In genomic region chr6:22236626-22237414, GRCh38 we compare ENCODE assay signal across 13 cellular contexts.
DNase-seq lines count a peak whose midpoint lies in the region; ATAC-seq and TF ChIP-seq lines count a peak whose summit lies in the region.
"Had no signal": no experiment of that assay in that cellular context is flagged by ENCODE, and none has a peak within 500 bp of the region (broad histone marks: within the 10 kb centered on the region; RNA-seq: fewer than 3 reads in every experiment).

No MANE protein-coding gene starts in this region.

- peak overlapping the region; percentile 90 for H3K27ac Mint-ChIP-seq in chondrocyte (ENCODE audit: unreplicated experiment)

- peaks cover 11% of the 10 kb centered on the region for H3K9me3 Mint-ChIP-seq in chondrocyte (ENCODE audit: low read depth)
- H3K9me3 Mint-ChIP-seq in activated T-cell treated with anti-CD3 and anti-CD28 coated beads, Interleukin-2, amount 50 U/mL, for 4 hours = peaks cover 3% of the 10 kb centered on the region

- H4K8ac ChIP-seq in mesendoderm (ENCODE audit: low read depth, low read length) = no peak overlapping the region

- H3K27me3 ChIP-seq in mesendoderm (ENCODE audit: insufficient read depth, low read length, poor library complexity) = no peaks in the 10 kb centered on the region
- H3K27me3 ChIP-seq: ovary had no signal

- H3K23ac ChIP-seq in mesendoderm (ENCODE audit: low read length) = no peak overlapping the region

- no peak for TF ChIP-seq CTCF in chondrocyte (IDR thresholded peaks at IDR 0.05)

- no peaks in the 10 kb centered on the region for H3K79me1 ChIP-seq in mesendoderm (ENCODE audit: low read length)

- no peaks in the 10 kb centered on the region for H3K36me3 ChIP-seq in mesendoderm (ENCODE audit: control insufficient read depth, insufficient read depth, low read length)
- H3K36me3 ChIP-seq: ovary had no signal

- H4K5ac ChIP-seq in mesendoderm (ENCODE audit: low read length) = no peak overlapping the region

- no peaks in the 10 kb centered on the region for H3K27me3 Mint-ChIP-seq in chondrocyte (ENCODE audit: low read depth)
- H3K27me3 Mint-ChIP-seq in activated T-cell treated with anti-CD3 and anti-CD28 coated beads, Interleukin-2, amount 50 U/mL, for 4 hours (ENCODE audit: low read depth) = no peaks in the 10 kb centered on the region

- no peak overlapping the region for H3K56ac ChIP-seq in mesendoderm (ENCODE audit: low read length)

- no peak overlapping the region for H3K9ac ChIP-seq in mesendoderm (ENCODE audit: low read length)

- H3K4me1 Mint-ChIP-seq in chondrocyte (ENCODE audit: low read depth) = peaks cover 48% of the 10 kb centered on the region
- H3K4me1 Mint-ChIP-seq in activated T-cell treated with anti-CD3 and anti-CD28 coated beads, Interleukin-2, amount 50 U/mL, for 4 hours (ENCODE audit: low read depth) = no peaks in the 10 kb centered on the region

- H2BK120ac ChIP-seq in mesendoderm (ENCODE audit: low read depth, low read length) = no peak overlapping the region

- no peak overlapping the region for H3K27ac ChIP-seq in mesendoderm (ENCODE audit: low read depth, low read length)
- H3K27ac ChIP-seq: ovary had no signal

- no peaks in the 10 kb centered on the region for H3K4me1 ChIP-seq in mesendoderm (ENCODE audit: control insufficient read depth, low read depth, low read length)

- H3K79me2 ChIP-seq in mesendoderm (ENCODE audit: control insufficient read depth, insufficient read depth, low read length) = no peaks in the 10 kb centered on the region

- no peak overlapping the region for H3K4me2 ChIP-seq in mesendoderm (ENCODE audit: low read length)

- H3K18ac ChIP-seq in mesendoderm (ENCODE audit: low read length) = no peak overlapping the region

- no peak overlapping the region for H2BK15ac ChIP-seq in mesendoderm (replicated peaks; ENCODE audit: low read depth)

- H3K4ac ChIP-seq in mesendoderm (ENCODE audit: low read depth, low read length) = no peak overlapping the region

- H3K4me3 ChIP-seq in mesendoderm (ENCODE audit: low read length) = no peak overlapping the region
- H3K4me3 ChIP-seq: ovary had no signal

- no peak for ATAC-seq in activated T-cell treated with anti-CD3 and anti-CD28 coated beads, Interleukin-2, amount 50 U/mL, for 4 hours
- no peak for ATAC-seq in HG03097 (IDR thresholded peaks at IDR 0.05; ENCODE audit: low FRiP score, unreplicated experiment)
- no peak for ATAC-seq in HG03457 (IDR thresholded peaks at IDR 0.05; ENCODE audit: unreplicated experiment)
- ATAC-seq in GM21786 (IDR thresholded peaks at IDR 0.05; ENCODE audit: unreplicated experiment) = no peak
- ATAC-seq: activated CD4-positive, CD25-positive, alpha-beta regulatory T cell treated with anti-CD3 and anti-CD28 coated beads, Interleukin-2, amount 50 U/mL, for 24 hours had no signal

- no peak overlapping the region for H2AK5ac ChIP-seq in mesendoderm (ENCODE audit: low read length)

- H3K36me3 Mint-ChIP-seq in chondrocyte (ENCODE audit: low read depth) = peaks cover 1% of the 10 kb centered on the region
- H3K36me3 Mint-ChIP-seq in activated T-cell treated with anti-CD3 and anti-CD28 coated beads, Interleukin-2, amount 50 U/mL, for 4 hours (ENCODE audit: insufficient read depth) = no peaks in the 10 kb centered on the region

- DNase-seq in DMS 273 (lab: John Stamatoyannopoulos, UW; ENCODE audit: unreplicated experiment) = peak; percentile 78
- DNase-seq in NCI-H2196 (lab: John Stamatoyannopoulos, UW; ENCODE audit: unreplicated experiment) = peak; percentile 45
- no peak for DNase-seq in chondrocyte (ENCODE audit: low spot score)
- peak; percentile 8 for DNase-seq in mesendoderm
- no peak for DNase-seq in activated T-cell treated with anti-CD3 and anti-CD28 coated beads, Interleukin-2, amount 50 U/mL, for 4 hours
- DNase-seq: activated naive CD4-positive, alpha-beta T cell treated with Interleukin-2 at 50 U/mL for 16 hours; effector CD4-positive, alpha-beta T cell; kidney; ovary had no signal

- WGBS in mesendoderm (ENCODE audit: extremely low coverage, insufficient coverage, low lambda C conversion rate) = no CpG with 5 or more reads among the region's 6 CpGs

- H2BK5ac ChIP-seq in mesendoderm (ENCODE audit: low read length) = no peak overlapping the region

- H3K4me3 Mint-ChIP-seq in chondrocyte (ENCODE audit: unreplicated experiment) = no peak overlapping the region
- H3K4me3 Mint-ChIP-seq in activated T-cell treated with anti-CD3 and anti-CD28 coated beads, Interleukin-2, amount 50 U/mL, for 4 hours = no peak overlapping the region

Comparison
In these comparisons a context has a peak if more than half of its experiments do, and no peak if none do; other contexts are left out.
1. DNase-seq: peak in DMS 273 (single experiment), NCI-H2196 (single experiment) and mesendoderm (single experiment); none in chondrocyte (single experiment) and activated T-cell treated with anti-CD3 and anti-CD28 coated beads, Interleukin-2, amount 50 U/mL, for 4 hours (single experiment).